18 cellular contexts compared by ENCODE assay signal in the genomic region with DNA sequence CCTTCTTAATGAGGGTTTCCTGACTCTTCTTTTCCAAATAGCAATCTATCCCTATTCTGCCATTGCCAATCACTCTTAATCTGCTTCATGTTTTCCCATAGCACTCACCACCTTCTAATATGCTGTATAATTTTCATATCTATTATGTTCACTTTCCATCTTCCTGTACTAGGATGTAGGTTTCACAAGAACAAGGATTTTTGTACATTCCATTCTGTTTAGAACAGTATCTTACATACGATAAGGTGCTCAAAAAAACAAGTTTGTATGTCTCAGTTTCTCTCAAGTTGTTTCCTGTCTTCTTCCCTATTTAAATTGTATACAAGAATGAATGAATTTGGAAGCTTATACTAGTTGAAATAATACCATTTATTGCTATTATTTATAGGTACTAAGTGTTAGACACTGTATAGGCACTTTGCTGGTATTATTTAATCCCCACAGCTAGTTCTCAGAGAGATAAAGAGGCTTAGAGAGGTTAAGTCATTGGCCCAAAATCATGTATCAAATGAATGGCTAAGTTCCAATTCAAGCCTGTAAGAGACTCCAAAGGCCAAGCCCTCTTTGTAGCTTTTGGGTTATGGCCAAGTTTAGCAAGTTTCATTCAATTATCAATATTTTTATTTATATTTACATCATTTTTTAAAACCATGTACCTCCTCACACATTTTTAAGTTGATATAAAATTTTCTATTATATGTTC.
DNase-seq lines count a peak whose midpoint lies in the region; ATAC-seq and TF ChIP-seq lines count a peak whose summit lies in the region.
"Had no signal": no experiment of that assay in that cellular context is flagged by ENCODE, and none has a peak within 500 bp of the region (broad histone marks: within the 10 kb centered on the region; RNA-seq: fewer than 3 reads in every experiment).

No MANE protein-coding gene starts in this region.

- DNase-seq in NCI-H226, result peak; percentile 16
- DNase-seq in NCI-H82 treated with DMSO at 0.1 percent for 48 hours (lab: John Stamatoyannopoulos, UW; ENCODE audit: unreplicated experiment), result peak; percentile 29
- peak; percentile 59 for DNase-seq in choroid plexus epithelial cell (ENCODE audit: low read depth)
- no peak for DNase-seq in left lobe of liver (ENCODE audit: low spot score)
- DNase-seq in tibial artery, result no peak
- DNase-seq: Caco-2; CD4-positive, CD25-positive, alpha-beta regulatory T cell; CD8-positive, alpha-beta T cell; DMS153; DND-41; H9 had no signal

- H3K27me3 ChIP-seq in tibial artery, result no peaks in the 10 kb centered on the region
- H3K27me3 ChIP-seq: BLaER1 had no signal

- no peaks in the 10 kb centered on the region for H3K4me1 ChIP-seq in tibial artery
- H3K4me1 ChIP-seq: BLaER1, Caco-2 had no signal

- H3K27ac ChIP-seq in tibial artery, result no peak overlapping the region
- H3K27ac ChIP-seq: BLaER1, C4-2B had no signal

- no peak for TF ChIP-seq CTCF in choroid plexus epithelial cell (conservative IDR thresholded peaks at IDR 0.05; ENCODE audit: low read depth, low read length)
- no peak for TF ChIP-seq CTCF in tibial artery (IDR thresholded peaks at IDR 0.05)

- intact Hi-C loops in tibial artery (cut with DNase I; ENCODE audit: low total_unique reads), result no loop called here

- H3K36me3 ChIP-seq in tibial artery, result peaks cover 0 to 6% (median 6%) of the 10 kb centered on the region in 3 donors
- H3K36me3 ChIP-seq: BLaER1 had no signal

- H3K9me3 ChIP-seq in tibial artery, result peaks cover 0 to 6% (median 0%) of the 10 kb centered on the region in 3 donors
- H3K9me3 ChIP-seq: BLaER1, Caco-2 had no signal

- no peak overlapping the region for H3K4me3 ChIP-seq in choroid plexus epithelial cell (ENCODE audit: low read depth, low read length)
- no peak overlapping the region for H3K4me3 ChIP-seq in tibial artery
- H3K4me3 ChIP-seq: BLaER1, GM12878, GM23338 had no signal

- peak; percentile 52 for ATAC-seq in left lobe of liver
- ATAC-seq in GM21423 (IDR thresholded peaks at IDR 0.05; ENCODE audit: unreplicated experiment), result no peak
- ATAC-seq in HG02938 (IDR thresholded peaks at IDR 0.05; ENCODE audit: unreplicated experiment), result no peak
- ATAC-seq: CD8-positive, alpha-beta T cell; GM12878; GM23338; HCT116 had no signal

Comparison
In these comparisons a context has a peak if more than half of its experiments do, and no peak if none do; other contexts are left out.
1. DNase-seq: peak in NCI-H226 (single experiment), NCI-H82 treated with DMSO at 0.1 percent for 48 hours (single experiment) and choroid plexus epithelial cell (single experiment); none in left lobe of liver (single experiment) and tibial artery (0 of 2).